18 cellular contexts compared by ENCODE assay signal in the genomic region with DNA sequence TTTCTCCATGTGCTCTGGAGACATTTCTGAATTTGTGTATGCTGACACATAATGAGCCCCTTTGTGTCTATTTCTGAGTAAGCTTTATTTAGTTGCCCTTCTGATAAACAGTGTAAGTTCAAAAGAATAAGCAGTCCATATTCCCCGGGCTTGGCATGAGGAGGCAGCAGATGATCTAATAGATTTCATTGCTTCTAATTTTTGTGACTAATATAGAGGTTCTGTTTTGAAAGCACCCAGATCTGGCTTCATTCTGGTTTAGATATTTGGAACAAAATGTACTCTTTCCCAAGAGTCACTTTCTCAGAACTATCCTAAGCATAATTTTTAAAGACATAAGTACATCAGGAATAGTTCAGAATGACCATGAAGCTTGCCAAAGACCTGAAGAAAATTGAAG.
DNase-seq lines count a peak whose midpoint lies in the region; ATAC-seq and TF ChIP-seq lines count a peak whose summit lies in the region.
"Had no signal": no experiment of that assay in that cellular context is flagged by ENCODE, and none has a peak within 500 bp of the region (broad histone marks: within the 10 kb centered on the region; RNA-seq: fewer than 3 reads in every experiment).

No MANE protein-coding gene starts in this region.

- H3K27me3 ChIP-seq in GM23338 (ENCODE audit: insufficient read depth): no peaks in the 10 kb centered on the region
- H3K27me3 ChIP-seq: heart right ventricle had no signal

- H3K79me2 ChIP-seq in GM23338 (replicated peaks; ENCODE audit: insufficient read depth): no peaks in the 10 kb centered on the region

- no peak for TF ChIP-seq POLR2A in GM18505 (IDR thresholded peaks at IDR 0.05; ENCODE audit: borderline replicate concordance, extremely low read depth, insufficient read depth, insufficient read length)

- no peaks in the 10 kb centered on the region for H4K20me1 ChIP-seq in GM23338 (replicated peaks; ENCODE audit: insufficient read depth)

- no peak overlapping the region for H3K4me2 ChIP-seq in GM23338

- H3K4me3 ChIP-seq in fibroblast of mammary gland (ENCODE audit: control insufficient read depth, low read depth, low read length) (no peak overlapping the region), GM23338 (no peak overlapping the region)
- H3K4me3 ChIP-seq: heart right ventricle, lung, SK-N-MC had no signal

- no peaks in the 10 kb centered on the region for H3K27me3 Mint-ChIP-seq in stimulated activated naive CD8-positive, alpha-beta T cell treated with anti-CD3 and anti-CD28 coated beads, Interleukin-15, amount 100 ng/mL, for 72 hours
- no peaks in the 10 kb centered on the region for H3K27me3 Mint-ChIP-seq in osteocyte (ENCODE audit: unreplicated experiment)
- peaks cover 1% of the 10 kb centered on the region for H3K27me3 Mint-ChIP-seq in GM23338 (ENCODE audit: insufficient read depth, low read depth, poor library complexity)
- H3K27me3 Mint-ChIP-seq in activated T-helper 2 cell treated with anti-CD3 and anti-CD28 coated beads, Interferon-gamma antibody, Interleukin-2, Interleukin-4, amounts not matched to agents 10 μg/mL and 5 μg/mL and 100 μg/mL, durations not matched to agents 14 hours and 24 hours and 36 hours (ENCODE audit: low read depth): peaks cover 2% of the 10 kb centered on the region
- H3K27me3 Mint-ChIP-seq: activated B cell treated with CpG ODN at 0.5 μM for 24 hours had no signal

- TF ChIP-seq CTCF in fibroblast of mammary gland (conservative IDR thresholded peaks at IDR 0.05; ENCODE audit: control insufficient read depth, insufficient read depth, low read depth, low read length) (peak; percentile 12), osteocyte (IDR thresholded peaks at IDR 0.05) (no peak), GM23338 (conservative IDR thresholded peaks at IDR 0.05; ENCODE audit: low read depth in 2 of 2) (no peak)

- no peak overlapping the region for H2AFZ ChIP-seq in GM23338

- no peak overlapping the region for H3K27ac Mint-ChIP-seq in stimulated activated naive CD8-positive, alpha-beta T cell treated with anti-CD3 and anti-CD28 coated beads, Interleukin-15, amount 100 ng/mL, for 72 hours
- peak overlapping the region; percentile 15 for H3K27ac Mint-ChIP-seq in osteocyte (ENCODE audit: unreplicated experiment)
- H3K27ac Mint-ChIP-seq in GM23338: no peak overlapping the region
- no peak overlapping the region for H3K27ac Mint-ChIP-seq in activated T-helper 2 cell treated with anti-CD3 and anti-CD28 coated beads, Interferon-gamma antibody, Interleukin-2, Interleukin-4, amounts not matched to agents 10 μg/mL and 5 μg/mL and 100 μg/mL, durations not matched to agents 14 hours and 24 hours and 36 hours
- H3K27ac Mint-ChIP-seq: activated B cell treated with CpG ODN at 0.5 μM for 24 hours, IgD-negative memory B cell had no signal

- intact Hi-C loops in activated T-helper 2 cell treated with anti-CD3 and anti-CD28 coated beads, Interferon-gamma antibody, Interleukin-2, Interleukin-4, amounts not matched to agents 10 μg/mL and 5 μg/mL and 100 μg/mL, durations not matched to agents 14 hours and 24 hours and 36 hours (cut with micrococcal nuclease): no loop called here

- peaks cover 27% of the 10 kb centered on the region for H3K4me1 Mint-ChIP-seq in stimulated activated naive CD8-positive, alpha-beta T cell treated with anti-CD3 and anti-CD28 coated beads, Interleukin-15, amount 100 ng/mL, for 72 hours
- H3K4me1 Mint-ChIP-seq in osteocyte (ENCODE audit: unreplicated experiment): peaks cover 10% of the 10 kb centered on the region
- H3K4me1 Mint-ChIP-seq in GM23338: no peaks in the 10 kb centered on the region; the same call in 2 of the 3 replicates
- peaks cover 14% of the 10 kb centered on the region for H3K4me1 Mint-ChIP-seq in activated T-helper 2 cell treated with anti-CD3 and anti-CD28 coated beads, Interferon-gamma antibody, Interleukin-2, Interleukin-4, amounts not matched to agents 10 μg/mL and 5 μg/mL and 100 μg/mL, durations not matched to agents 14 hours and 24 hours and 36 hours (ENCODE audit: low read depth)
- H3K4me1 Mint-ChIP-seq: activated B cell treated with CpG ODN at 0.5 μM for 24 hours, IgD-negative memory B cell had no signal

- peak; percentile 59 for ATAC-seq in stimulated activated naive CD8-positive, alpha-beta T cell treated with anti-CD3 and anti-CD28 coated beads, Interleukin-15, amount 100 ng/mL, for 72 hours
- no peak for ATAC-seq in stimulated activated naive CD8-positive, alpha-beta T cell treated with anti-CD3 and anti-CD28 coated beads, Interleukin-15, Interleukin-2, amounts not matched to agents 100 U/mL and 50 U/mL, for 24 hours
- ATAC-seq in GM23338 (no peak), GM18505 (IDR thresholded peaks at IDR 0.05; ENCODE audit: unreplicated experiment) (no peak)

- H3K27ac ChIP-seq in GM23338 (ENCODE audit: low read depth): no peak overlapping the region
- H3K27ac ChIP-seq: SK-N-MC had no signal

- H3K9me2 ChIP-seq in GM23338 (ENCODE audit: insufficient read depth): no peaks in the 10 kb centered on the region

- H3K36me3 ChIP-seq in GM23338 (ENCODE audit: insufficient read depth): no peaks in the 10 kb centered on the region
- H3K36me3 ChIP-seq: heart right ventricle had no signal

- H3K4me3 Mint-ChIP-seq in stimulated activated naive CD8-positive, alpha-beta T cell treated with anti-CD3 and anti-CD28 coated beads, Interleukin-15, amount 100 ng/mL, for 72 hours: no peak overlapping the region
- H3K4me3 Mint-ChIP-seq in osteocyte (ENCODE audit: unreplicated experiment) (no peak overlapping the region), GM23338 (no peak overlapping the region)
- no peak overlapping the region for H3K4me3 Mint-ChIP-seq in activated T-helper 2 cell treated with anti-CD3 and anti-CD28 coated beads, Interferon-gamma antibody, Interleukin-2, Interleukin-4, amounts not matched to agents 10 μg/mL and 5 μg/mL and 100 μg/mL, durations not matched to agents 14 hours and 24 hours and 36 hours (ENCODE audit: low read depth)
- H3K4me3 Mint-ChIP-seq: activated B cell treated with CpG ODN at 0.5 μM for 24 hours, IgD-negative memory B cell had no signal

- H3K4me1 ChIP-seq in GM23338 (ENCODE audit: insufficient read depth): no peaks in the 10 kb centered on the region

- DNase-seq in stimulated activated naive CD8-positive, alpha-beta T cell treated with anti-CD3 and anti-CD28 coated beads, Interleukin-15, amount 100 ng/mL, for 72 hours: no peak
- no peak for DNase-seq in stimulated activated naive CD8-positive, alpha-beta T cell treated with anti-CD3 and anti-CD28 coated beads, Interleukin-15, Interleukin-2, amounts not matched to agents 100 U/mL and 50 U/mL, for 24 hours
- DNase-seq in fibroblast of mammary gland (ENCODE audit: low read depth): peak; percentile 94
- no peak for DNase-seq in osteocyte (ENCODE audit: extremely low spot score, unreplicated experiment)
- DNase-seq in GM23338 (ENCODE audit: low spot score): no peak
- DNase-seq in AG08395 (ENCODE audit: low spot score): no peak
- DNase-seq in activated T-helper 2 cell treated with anti-CD3 and anti-CD28 coated beads, Interferon-gamma antibody, Interleukin-2, Interleukin-4, amounts not matched to agents 10 μg/mL and 5 μg/mL and 100 μg/mL, durations not matched to agents 14 hours and 24 hours and 36 hours (ENCODE audit: low spot score): no peak
- DNase-seq: ACHN, activated B cell treated with CpG ODN at 0.5 μM for 24 hours, cerebellar nuclear complex, heart right ventricle, NCI-H1694 treated with DMSO at 0.1 percent for 48 hours, NCI-H82, substantia nigra had no signal

- H3K9me3 Mint-ChIP-seq in stimulated activated naive CD8-positive, alpha-beta T cell treated with anti-CD3 and anti-CD28 coated beads, Interleukin-15, amount 100 ng/mL, for 72 hours: peaks cover 0 to 12% of the 10 kb centered on the region in 2 donors
- H3K9me3 Mint-ChIP-seq in osteocyte (ENCODE audit: unreplicated experiment) (no peaks in the 10 kb centered on the region), GM23338 (no peaks in the 10 kb centered on the region)
- no peaks in the 10 kb centered on the region for H3K9me3 Mint-ChIP-seq in activated T-helper 2 cell treated with anti-CD3 and anti-CD28 coated beads, Interferon-gamma antibody, Interleukin-2, Interleukin-4, amounts not matched to agents 10 μg/mL and 5 μg/mL and 100 μg/mL, durations not matched to agents 14 hours and 24 hours and 36 hours
- H3K9me3 Mint-ChIP-seq: activated B cell treated with CpG ODN at 0.5 μM for 24 hours, IgD-negative memory B cell had no signal

- H3F3A ChIP-seq in GM23338 (replicated peaks; ENCODE audit: low read depth): no peaks in the 10 kb centered on the region

- H3K36me3 Mint-ChIP-seq in osteocyte (ENCODE audit: unreplicated experiment): no peaks in the 10 kb centered on the region
- no peaks in the 10 kb centered on the region for H3K36me3 Mint-ChIP-seq in GM23338 (ENCODE audit: low read depth)
- H3K36me3 Mint-ChIP-seq in activated T-helper 2 cell treated with anti-CD3 and anti-CD28 coated beads, Interferon-gamma antibody, Interleukin-2, Interleukin-4, amounts not matched to agents 10 μg/mL and 5 μg/mL and 100 μg/mL, durations not matched to agents 14 hours and 24 hours and 36 hours (ENCODE audit: low read depth): peaks cover 2% of the 10 kb centered on the region

TF ChIP-seq in GM23338, 12 proteins besides CTCF, POLR2A, EP300 and RAD21:
- TF ChIP-seq CREB1 (CRISPR knock-in tag; IDR thresholded peaks at IDR 0.05; ENCODE audit: low read depth) (no peak), EZH2phosphoT487 (IDR thresholded peaks at IDR 0.05; ENCODE audit: unreplicated experiment) (no peak), NANOG (IDR thresholded peaks at IDR 0.05; ENCODE audit: borderline replicate concordance) (no peak)
- TF ChIP-seq, protein P1, sequence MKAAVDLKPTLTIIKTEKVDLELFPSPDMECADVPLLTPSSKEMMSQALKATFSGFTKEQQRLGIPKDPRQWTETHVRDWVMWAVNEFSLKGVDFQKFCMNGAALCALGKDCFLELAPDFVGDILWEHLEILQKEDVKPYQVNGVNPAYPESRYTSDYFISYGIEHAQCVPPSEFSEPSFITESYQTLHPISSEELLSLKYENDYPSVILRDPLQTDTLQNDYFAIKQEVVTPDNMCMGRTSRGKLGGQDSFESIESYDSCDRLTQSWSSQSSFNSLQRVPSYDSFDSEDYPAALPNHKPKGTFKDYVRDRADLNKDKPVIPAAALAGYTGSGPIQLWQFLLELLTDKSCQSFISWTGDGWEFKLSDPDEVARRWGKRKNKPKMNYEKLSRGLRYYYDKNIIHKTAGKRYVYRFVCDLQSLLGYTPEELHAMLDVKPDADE (IDR thresholded peaks at IDR 0.05): no peak
